ENCODE assay signal across 12 cellular contexts in genomic region chr1:176601358-176601757, GRCh38.
"Had no signal": no experiment of that assay in that cellular context is flagged by ENCODE, and none has a peak within 500 bp of the region (broad histone marks: within the 10 kb centered on the region; RNA-seq: fewer than 3 reads in every experiment).

No MANE protein-coding gene starts in this region.

- DNase-seq: activated T-cell treated with anti-CD3 and anti-CD28 coated beads, Interleukin-2, amount 50 U/mL, for 1 hour; amygdala; brain microvascular endothelial cell; endodermal cell; foreskin melanocyte; heart right ventricle; islet precursor cell; left lung; stimulated activated CD4-positive, alpha-beta T cell treated with anti-CD3 and anti-CD28 coated beads, Interleukin-4, amount 100 ng/mL, for 24 hours had no signal

- ATAC-seq: activated CD4-positive, CD25-positive, alpha-beta regulatory T cell treated with anti-CD3 and anti-CD28 coated beads, Interleukin-2, amount 50 U/mL, for 24 hours; esophagus mucosa; left lung had no signal

- H3K4me1 ChIP-seq: left lung, parathyroid adenoma had no signal

- H2AFZ ChIP-seq: parathyroid adenoma had no signal

- H3K36me3 ChIP-seq: brain microvascular endothelial cell, heart right ventricle, left lung had no signal

- H3K27me3 ChIP-seq: brain microvascular endothelial cell, heart right ventricle, left lung had no signal

- H3K4me3 ChIP-seq: heart right ventricle, left lung had no signal

- H3K27ac ChIP-seq: brain microvascular endothelial cell, heart right ventricle, left lung, parathyroid adenoma had no signal

- H3K9ac ChIP-seq: parathyroid adenoma had no signal
